In the genomic region with DNA sequence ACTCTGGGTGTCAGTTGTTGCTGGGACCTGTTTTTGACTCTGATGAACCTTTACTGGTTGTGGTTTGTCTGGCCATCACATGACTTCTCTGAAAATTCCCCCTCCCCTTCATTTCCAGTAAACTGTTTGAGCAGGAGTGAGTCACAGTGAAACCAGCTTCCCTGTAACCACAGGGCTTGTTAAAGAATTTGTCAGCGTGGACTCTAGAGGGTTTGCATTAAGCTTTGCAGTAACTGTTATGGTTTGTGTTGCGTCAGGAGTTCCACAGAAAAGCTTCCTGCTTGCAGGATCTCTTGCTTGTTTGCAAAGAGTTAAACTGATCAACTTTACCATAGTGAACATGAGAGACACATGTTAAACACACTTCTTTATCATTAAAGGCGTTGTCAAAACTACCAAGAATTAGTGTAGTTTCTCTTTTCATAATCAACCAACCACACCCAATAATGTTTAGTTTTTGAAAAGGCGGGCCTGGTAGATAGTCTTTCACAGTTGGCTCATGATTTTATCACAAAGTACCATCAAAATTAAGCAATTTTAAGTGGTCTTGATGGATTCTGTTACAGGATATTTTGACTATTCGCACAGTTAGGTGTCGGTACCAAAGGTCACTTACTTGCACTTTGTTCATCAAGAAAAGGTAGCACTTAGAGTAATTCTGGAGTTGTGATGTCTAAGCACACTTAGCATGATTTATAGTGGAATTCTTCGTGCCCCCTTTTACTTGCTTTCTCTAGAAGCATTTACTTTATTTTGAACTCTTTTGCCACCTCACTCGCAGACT, we compare ENCODE assay signal across 8 cellular contexts.
DNase-seq lines count a peak whose midpoint lies in the region; ATAC-seq and TF ChIP-seq lines count a peak whose summit lies in the region.

No MANE protein-coding gene starts in this region.

- ATAC-seq in HG03342 (IDR thresholded peaks at IDR 0.05; ENCODE audit: unreplicated experiment): peak; percentile 90
- peak; percentile 64 for ATAC-seq in thoracic aorta (ENCODE audit: insufficient number of reproducible peaks, low FRiP score, low read depth)

- DNase-seq in C1 segment of cervical spinal cord (lab: John Stamatoyannopoulos, UW) (peak in 9 of 14 donors; percentile 7 to 58 (median 19)), OCI-M2 (lab: John Stamatoyannopoulos, UW; ENCODE audit: unreplicated experiment) (peak; percentile 76), fibroblast of lung (ENCODE audit: low read depth in 2 of 2) (peak; percentile 100), occipital lobe (lab: John Stamatoyannopoulos, UW) (peak; percentile 7), thoracic aorta (ENCODE audit: low spot score) (peak; percentile 59)
- DNase-seq in activated T-cell treated with anti-CD3 and anti-CD28 coated beads, Interleukin-2, amount 50 U/mL, for 48 hours: peak; percentile 70 to 76

- TF ChIP-seq CTCF in fibroblast of lung (conservative IDR thresholded peaks at IDR 0.05 in 1 of 2, IDR thresholded peaks at IDR 0.05 in 1 of 2; ENCODE audit: low read depth in 1 of 2, low read length in 2 of 2): peak in 1 of 2 donors; percentile 3
- TF ChIP-seq CTCF in thoracic aorta (IDR thresholded peaks at IDR 0.05): no peak

- peak overlapping the region; percentile 64 for H3K4me2 ChIP-seq in fibroblast of lung (ENCODE audit: extremely low read depth, insufficient read depth, low read length)

- H4K20me1 ChIP-seq in fibroblast of lung (ENCODE audit: control insufficient read depth, extremely low read depth, insufficient read depth, low read length): no peaks in the 10 kb centered on the region

- peak overlapping the region in 3 of 4 experiments; percentile 13 to 48 (median 23) for H3K4me3 ChIP-seq in fibroblast of lung (replicated peaks in 1 of 4; ENCODE audit: control extremely low read depth in 1 of 4, insufficient read depth in 1 of 4, low read depth in 3 of 4, low read length in 4 of 4)
- peak overlapping the region; percentile 52 for H3K4me3 ChIP-seq in thoracic aorta

- H3K9ac ChIP-seq in fibroblast of lung (ENCODE audit: insufficient read depth, low read length): peak overlapping the region; percentile 54

- H3K27ac ChIP-seq in fibroblast of lung (ENCODE audit: insufficient read depth, low read length) (peak overlapping the region; percentile 97), thoracic aorta (peak overlapping the region; percentile 77 to 82)

- no peak overlapping the region for H2AFZ ChIP-seq in fibroblast of lung (ENCODE audit: low read length)

- TF ChIP-seq POLR2A in GM19193 (IDR thresholded peaks at IDR 0.05; ENCODE audit: extremely low read depth, insufficient read depth, insufficient read length): peak; percentile 49

- peaks cover 2% of the 10 kb centered on the region for H3K79me2 ChIP-seq in fibroblast of lung (ENCODE audit: control insufficient read depth, insufficient read depth, low read length)

- H3K4me1 ChIP-seq in fibroblast of lung (ENCODE audit: control insufficient read depth, extremely low read depth, insufficient read depth, low read length) (peaks cover 17% of the 10 kb centered on the region), thoracic aorta (ENCODE audit: control insufficient read depth in 1 of 2, low read depth in 2 of 2) (peaks cover 57 to 67% of the 10 kb centered on the region in 2 donors)

- no peaks in the 10 kb centered on the region for H3K9me3 ChIP-seq in fibroblast of lung (ENCODE audit: control insufficient read depth, insufficient read depth, low read depth, low read length)
- no peaks in the 10 kb centered on the region for H3K9me3 ChIP-seq in thoracic aorta

- H3K36me3 ChIP-seq in fibroblast of lung (ENCODE audit: control insufficient read depth, insufficient read depth, low read length) (no peaks in the 10 kb centered on the region), thoracic aorta (no peaks in the 10 kb centered on the region)

- H3K27me3 ChIP-seq in fibroblast of lung (ENCODE audit: control insufficient read depth, insufficient read depth, low read length) (no peaks in the 10 kb centered on the region), thoracic aorta (replicated peaks; ENCODE audit: insufficient read depth) (no peaks in the 10 kb centered on the region)

Comparison
In these comparisons a context has a peak if more than half of its experiments do, and no peak if none do; other contexts are left out.
1. Peak in every context shown above with its lines: DNase-seq, ATAC-seq, H3K4me3 ChIP-seq and H3K27ac ChIP-seq.
2. DNase-seq: peak in every context shown above with its lines; median percentile 100 in fibroblast of lung; 76 in OCI-M2; 73 in activated T-cell treated with anti-CD3 and anti-CD28 coated beads, Interleukin-2, amount 50 U/mL, for 48 hours; 59 in thoracic aorta; 19 in C1 segment of cervical spinal cord; 7 in occipital lobe.